ENCODE assay signal across 12 cellular contexts in genomic region chr3:47430606-47431005, GRCh38.
"Had no signal": no experiment of that assay in that cellular context is flagged by ENCODE, and none has a peak within 500 bp of the region (broad histone marks: within the 10 kb centered on the region; RNA-seq: fewer than 3 reads in every experiment).

No MANE protein-coding gene starts in this region.

- H3K27ac Mint-ChIP-seq: activated CD8-positive, alpha-beta memory T cell treated with anti-CD3 and anti-CD28 coated beads, Interleukin-2, amount 10 ng/mL, durations not matched to agents 7 days and 5 days; memory B cell; T-helper 1 cell treated with Interleukin-12 subunit alpha and Interleukin-12 subunit beta and Interleukin-4 antibody, amounts not matched to agents 30 μg/mL and 1 μg/mL, for 36 hours had no signal

- H3K9me3 Mint-ChIP-seq: memory B cell; nephron; stimulated activated naive CD8-positive, alpha-beta T cell treated with anti-CD3 and anti-CD28 coated beads, Interleukin-15, amount 100 ng/mL, for 72 hours; T-helper 1 cell treated with Interleukin-12 subunit alpha and Interleukin-12 subunit beta and Interleukin-4 antibody, amounts not matched to agents 30 μg/mL and 1 μg/mL, for 36 hours had no signal

- H3K4me3 Mint-ChIP-seq: activated CD8-positive, alpha-beta memory T cell treated with anti-CD3 and anti-CD28 coated beads, Interleukin-2, amount 10 ng/mL, durations not matched to agents 7 days and 5 days; memory B cell; nephron; stimulated activated naive CD8-positive, alpha-beta T cell treated with anti-CD3 and anti-CD28 coated beads, Interleukin-15, amount 100 ng/mL, for 72 hours; T-helper 1 cell treated with Interleukin-12 subunit alpha and Interleukin-12 subunit beta and Interleukin-4 antibody, amounts not matched to agents 30 μg/mL and 1 μg/mL, for 36 hours had no signal

- ATAC-seq: activated CD8-positive, alpha-beta memory T cell treated with anti-CD3 and anti-CD28 coated beads, Interleukin-2, amount 10 ng/mL, durations not matched to agents 7 days and 5 days; stimulated activated naive CD8-positive, alpha-beta T cell treated with anti-CD3 and anti-CD28 coated beads, Interleukin-15, amount 100 ng/mL, for 72 hours had no signal

- H3K4me1 Mint-ChIP-seq: nephron; stimulated activated naive CD8-positive, alpha-beta T cell treated with anti-CD3 and anti-CD28 coated beads, Interleukin-15, amount 100 ng/mL, for 72 hours had no signal

- H3K27ac ChIP-seq: thyroid gland had no signal

- DNase-seq: activated CD8-positive, alpha-beta memory T cell treated with anti-CD3 and anti-CD28 coated beads, Interleukin-2, amount 10 ng/mL, durations not matched to agents 7 days and 5 days; activated gamma-delta T cell treated with Interleukin-2 at 50 U/mL for 16 hours; activated T-cell treated with anti-CD3 and anti-CD28 coated beads, Interleukin-2, amount 50 U/mL, for 48 hours; esophagus squamous epithelium; foreskin fibroblast; SHP77; stimulated activated CD4-positive, alpha-beta T cell treated with anti-CD3 and anti-CD28 coated beads, Interleukin-4, amount 100 ng/mL, for 24 hours; stimulated activated naive CD8-positive, alpha-beta T cell treated with anti-CD3 and anti-CD28 coated beads, Interleukin-15, amount 100 ng/mL, for 72 hours; thyroid gland had no signal

- H3K27me3 Mint-ChIP-seq: activated CD8-positive, alpha-beta memory T cell treated with anti-CD3 and anti-CD28 coated beads, Interleukin-2, amount 10 ng/mL, durations not matched to agents 7 days and 5 days; memory B cell; stimulated activated naive CD8-positive, alpha-beta T cell treated with anti-CD3 and anti-CD28 coated beads, Interleukin-15, amount 100 ng/mL, for 72 hours had no signal
